ENCODE assay signal across 8 cellular contexts in genomic region chr11:63919267-63920125, GRCh38. TPM values are rescaled to one million over a fixed set of nuclear protein-coding genes. Genes with fewer than 3 reads are reported as not detected.
DNase-seq lines count a peak whose midpoint lies in the region; ATAC-seq and TF ChIP-seq lines count a peak whose summit lies in the region.

No MANE protein-coding gene starts in this region.

- ATAC-seq in left ventricle myocardium superior (peak; percentile 63), gastrocnemius medialis (no peak)
- ATAC-seq in activated CD8-positive, alpha-beta T cell treated with anti-CD3 and anti-CD28 coated beads for 36 hours: no peak

- peaks cover 28 to 39% of the 10 kb centered on the region in 2 donors for H3K4me1 ChIP-seq in gastrocnemius medialis

- CTCF ChIA-PET in activated CD8-positive, alpha-beta T cell treated with anti-CD3 and anti-CD28 coated beads for 36 hours (lab: Charles Lee): interaction anchor here (0.9 to 1.7 kb wide), 2 partner anchors 13 to 82 kb away, joined by 4 read pairs; no protein-coding TSS in a partner anchor

- no peaks in the 10 kb centered on the region for H3K36me3 ChIP-seq in gastrocnemius medialis

- H3K27ac Mint-ChIP-seq in activated CD8-positive, alpha-beta T cell treated with anti-CD3 and anti-CD28 coated beads for 36 hours: no peak overlapping the region

- in situ Hi-C loops in gastrocnemius medialis (cut with MboI; ENCODE audit: low sequenced_read_pairs in 4 of 4): no loop called here

- peak; percentile 30 for DNase-seq in EH (ENCODE audit: low read depth)
- peak; percentile 35 for DNase-seq in RPMI8226
- DNase-seq in left ventricle myocardium superior: peak; percentile 86
- DNase-seq in gastrocnemius medialis: no peak
- no peak for DNase-seq in activated CD8-positive, alpha-beta T cell treated with anti-CD3 and anti-CD28 coated beads for 36 hours
- DNase-seq in AG08396 (ENCODE audit: low spot score): no peak
- no peak for DNase-seq in activated CD4-positive, CD25-positive, alpha-beta regulatory T cell (lab: John Stamatoyannopoulos, UW)
- no peak for DNase-seq in activated CD8-positive, alpha-beta memory T cell treated with anti-CD3 and anti-CD28 coated beads for 24 hours

- H3K27me3 Mint-ChIP-seq in activated CD8-positive, alpha-beta T cell treated with anti-CD3 and anti-CD28 coated beads for 36 hours: no peaks in the 10 kb centered on the region

- POLR2A ChIA-PET in activated CD8-positive, alpha-beta T cell treated with anti-CD3 and anti-CD28 coated beads for 36 hours (lab: Charles Lee): interaction anchor here (1.0 to 1.6 kb wide), 2 partner anchors 20 to 47 kb away, joined by 3 to 6 read pairs; partner anchors contain the start of gene NAA40

- no peaks in the 10 kb centered on the region for H3K9me3 ChIP-seq in gastrocnemius medialis

- no peak overlapping the region for H3K4me3 Mint-ChIP-seq in activated CD8-positive, alpha-beta T cell treated with anti-CD3 and anti-CD28 coated beads for 36 hours

- H3K36me3 Mint-ChIP-seq in activated CD8-positive, alpha-beta T cell treated with anti-CD3 and anti-CD28 coated beads for 36 hours (ENCODE audit: low read depth): no peaks in the 10 kb centered on the region

- intact Hi-C loops in left ventricle myocardium superior (cut with micrococcal nuclease): no loop called here
- intact Hi-C loops in gastrocnemius medialis (cut with DNase I; ENCODE audit: low total_unique reads): loop anchor here (2.0 to 5.0 kb wide), 2 partner anchors 47 to 55 kb away; partner anchors contain the start of gene COX8A
- intact Hi-C loops in activated CD8-positive, alpha-beta T cell treated with anti-CD3 and anti-CD28 coated beads for 36 hours (cut with micrococcal nuclease): loop anchor here (5.0 kb wide), 1 partner anchor 82 kb away; the partner anchor contains the start of gene MARK2

- TF ChIP-seq POLR2A in gastrocnemius medialis (IDR thresholded peaks at IDR 0.05): no peak

- H3K27ac ChIP-seq in gastrocnemius medialis: peak overlapping the region; percentile 76 to 85 (median 80)

- H3K9me3 Mint-ChIP-seq in activated CD8-positive, alpha-beta T cell treated with anti-CD3 and anti-CD28 coated beads for 36 hours: no peaks in the 10 kb centered on the region

- H3K4me3 ChIP-seq in gastrocnemius medialis: peak overlapping the region; percentile 44 to 55 (median 48)

- TF ChIP-seq CTCF in gastrocnemius medialis (IDR thresholded peaks at IDR 0.05 in 4 of 5, conservative IDR thresholded peaks at IDR 0.05 in 1 of 5): no peak
- no peak for TF ChIP-seq CTCF in activated CD8-positive, alpha-beta T cell treated with anti-CD3 and anti-CD28 coated beads for 36 hours (IDR thresholded peaks at IDR 0.05)

- H3K27me3 ChIP-seq in gastrocnemius medialis: no peaks in the 10 kb centered on the region

- peaks cover 14% of the 10 kb centered on the region for H3K4me1 Mint-ChIP-seq in activated CD8-positive, alpha-beta T cell treated with anti-CD3 and anti-CD28 coated beads for 36 hours (ENCODE audit: low read depth)

RNA-seq across cellular contexts. Expression of gene RCOR2, which starts 2.5 kb away (rescaled TPM):
- 14.5 TPM for total RNA-seq in left ventricle myocardium superior
- 1 to 10 TPM in 1 of 4 donors, under 1 TPM in 3; 0.25 to 1.5 (median 0.45) TPM for total RNA-seq in gastrocnemius medialis
- total RNA-seq in activated CD8-positive, alpha-beta T cell treated with anti-CD3 and anti-CD28 coated beads for 36 hours: 1 to 10 TPM in 1 of 2 experiments, under 1 TPM in 1; 0.61 to 2.1 TPM

RNA-seq across cellular contexts. Expression of gene NAA40, which starts 19.3 kb away (rescaled TPM):
- total RNA-seq in left ventricle myocardium superior: 26.5 TPM
- 10 to 100 TPM in 1 of 4 donors, 1 to 10 TPM in 3; 4.9 to 11.4 (median 6.5) TPM for total RNA-seq in gastrocnemius medialis
- total RNA-seq in activated CD8-positive, alpha-beta T cell treated with anti-CD3 and anti-CD28 coated beads for 36 hours: 10 to 100 TPM; 18.5 to 20.5 TPM

RNA-seq across cellular contexts. Expression of gene COX8A, which starts 54.9 kb away (rescaled TPM):
- total RNA-seq in left ventricle myocardium superior (1,107 TPM), gastrocnemius medialis (1,000 to 10,000 TPM in 2 of 4 donors, 100 to 1,000 TPM in 2; 812 to 1,326 (median 983) TPM)
- total RNA-seq in activated CD8-positive, alpha-beta T cell treated with anti-CD3 and anti-CD28 coated beads for 36 hours: 100 to 1,000 TPM; 436 to 497 TPM

Comparison
In these comparisons a context has a peak if more than half of its experiments do, and no peak if none do; other contexts are left out.
1. DNase-seq: peak in EH (single experiment), RPMI8226 (single experiment) and left ventricle myocardium superior (single experiment); none in gastrocnemius medialis (0 of 2), activated CD8-positive, alpha-beta T cell treated with anti-CD3 and anti-CD28 coated beads for 36 hours (single experiment), AG08396 (single experiment), activated CD4-positive, CD25-positive, alpha-beta regulatory T cell (0 of 4) and activated CD8-positive, alpha-beta memory T cell treated with anti-CD3 and anti-CD28 coated beads for 24 hours (single experiment).